17 cellular contexts compared by ENCODE assay signal in the genomic region with DNA sequence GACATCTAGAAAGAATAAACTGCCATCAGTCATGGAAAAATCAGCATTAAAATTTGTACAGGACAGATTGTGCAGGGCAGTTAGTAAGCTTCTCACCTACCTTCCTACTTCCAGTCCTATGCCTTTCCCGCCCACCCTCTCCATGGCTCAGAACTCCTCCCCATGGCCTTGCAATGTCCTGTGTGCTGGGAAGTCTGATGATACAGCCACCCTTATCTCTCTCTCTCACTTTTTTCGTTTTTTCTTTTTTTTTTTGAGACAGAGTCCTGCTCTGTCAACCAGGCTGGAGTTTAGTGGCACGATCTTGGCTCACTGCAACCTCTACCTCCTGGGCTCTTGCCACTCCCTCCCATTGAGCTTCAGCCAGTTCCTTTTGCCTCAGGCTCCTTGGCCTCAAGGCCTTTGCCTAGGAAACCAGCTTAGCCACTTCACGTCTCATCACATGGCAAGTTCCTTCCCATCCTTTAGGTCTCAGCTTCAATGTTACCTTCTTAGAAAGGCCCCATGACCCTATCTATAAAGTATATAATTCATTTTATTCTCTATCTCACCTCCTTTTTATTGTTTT.
"Had no signal": no experiment of that assay in that cellular context is flagged by ENCODE, and none has a peak within 500 bp of the region (broad histone marks: within the 10 kb centered on the region; RNA-seq: fewer than 3 reads in every experiment).

No MANE protein-coding gene starts in this region.

- H3K4me2 ChIP-seq: hepatocyte had no signal

- ATAC-seq: left cardiac atrium; psoas muscle; right lobe of liver; stimulated activated memory B cell treated with anti-CD40 and anti-IgM and Interleukin-4, amounts not matched to agents 10 μg/mL and 1 μg/mL and 100 μg/mL, for 72 hours had no signal

- H3K9me3 ChIP-seq: esophagus squamous epithelium, neutrophil, psoas muscle, right lobe of liver, transverse colon had no signal

- H3K79me2 ChIP-seq: hepatocyte had no signal

- H3K27me3 ChIP-seq: esophagus squamous epithelium, hepatocyte, neutrophil, right lobe of liver, transverse colon had no signal

- H3K27ac ChIP-seq: hepatocyte, left ventricle myocardium inferior, neutrophil, psoas muscle, right lobe of liver, transverse colon had no signal

- H3K4me3 ChIP-seq: esophagus squamous epithelium, hepatocyte, left ventricle myocardium inferior, lung, psoas muscle, right lobe of liver, transverse colon had no signal

- DNase-seq: esophagus squamous epithelium; foreskin fibroblast; head of caudate nucleus; kidney; left cardiac atrium; left ventricle myocardium inferior; mesenchymal stem cell; naive B cell; psoas muscle; retina; right lobe of liver; stimulated activated CD4-positive, alpha-beta T cell treated with anti-CD3 and anti-CD28 coated beads, Interleukin-4, amount 100 ng/mL, for 24 hours; transverse colon had no signal

- H3K36me3 ChIP-seq: esophagus squamous epithelium, left ventricle myocardium inferior, neutrophil, right lobe of liver, transverse colon had no signal

- H3K4me1 ChIP-seq: esophagus squamous epithelium, left ventricle myocardium inferior, psoas muscle, right lobe of liver, transverse colon had no signal

- H2AFZ ChIP-seq: hepatocyte had no signal
